ENCODE assay signal across 8 cellular contexts in the genomic region with DNA sequence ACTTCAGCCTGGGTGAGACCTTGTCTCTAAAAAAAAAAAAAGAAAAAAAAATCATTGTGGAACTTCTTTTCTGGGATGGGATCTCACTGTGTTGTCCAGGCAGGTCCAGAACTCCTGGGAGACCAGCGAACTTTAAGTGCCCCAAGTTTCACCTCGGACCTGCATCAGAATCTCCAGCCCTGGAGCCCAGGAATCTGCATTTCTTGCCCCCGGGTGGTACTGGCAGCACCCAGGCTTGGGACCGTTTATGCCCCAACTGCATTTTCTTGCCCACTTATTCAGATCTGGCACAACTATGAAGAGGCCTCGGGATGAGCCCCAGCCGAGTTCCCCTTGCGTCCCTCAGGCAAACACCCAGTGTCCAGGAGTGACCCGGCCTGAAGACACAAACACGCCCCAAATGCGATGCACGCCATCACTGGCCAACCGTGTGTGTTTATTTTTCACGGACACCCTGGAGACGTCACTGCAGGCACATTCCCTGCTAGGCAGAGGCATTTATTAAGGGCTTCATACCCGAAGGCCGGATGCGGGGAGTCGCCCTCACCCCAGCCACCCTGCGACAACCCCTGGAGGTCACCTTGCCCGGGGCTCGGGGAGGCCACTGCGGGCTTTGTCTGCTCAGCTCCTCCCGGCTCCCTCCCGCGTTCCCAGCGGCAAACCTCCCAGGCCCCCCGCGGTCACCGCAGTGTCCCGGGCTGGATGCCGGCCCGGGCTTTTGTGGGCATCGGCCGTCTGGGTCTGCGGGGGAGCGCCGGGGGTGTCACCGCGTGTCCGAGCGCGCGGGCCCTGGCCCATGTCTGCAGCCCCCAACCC. TPM values are rescaled to one million over a fixed set of nuclear protein-coding genes. Genes with fewer than 3 reads are reported as not detected.
DNase-seq lines count a peak whose midpoint lies in the region; ATAC-seq and TF ChIP-seq lines count a peak whose summit lies in the region.

No MANE protein-coding gene starts in this region.

- WGBS in endodermal cell (ENCODE audit: insufficient coverage in 1 of 2, insufficient read length in 1 of 2), 2 experiments = 15 to 35% methylated on average over 12 to 43 of the region's 43 CpGs
- 11 to 17% methylated on average over 32 to 40 of the region's 43 CpGs for WGBS in mesodermal cell (ENCODE audit: insufficient coverage in 2 of 2), 2 experiments

- no peak overlapping the region for H3K27ac ChIP-seq in SJCRH30
- H3K27ac ChIP-seq in endodermal cell (ENCODE audit: low read depth, low read length) = peak overlapping the region; percentile 58
- H3K27ac ChIP-seq in mesodermal cell (ENCODE audit: low read depth, low read length, severe bottlenecking) = peak overlapping the region; percentile 45

- H3K4me3 Mint-ChIP-seq in T-helper 2 cell treated with Interferon-gamma antibody and Interleukin-4, amounts not matched to agents 5 μg/mL and 100 μg/mL, for 36 hours = peak overlapping the region; percentile 42
- peak overlapping the region; percentile 64 for H3K4me3 Mint-ChIP-seq in endodermal cell

- no peak for TF ChIP-seq CTCF in endodermal cell (conservative IDR thresholded peaks at IDR 0.05)

- H3K4me1 ChIP-seq in SJCRH30 = peaks cover 12% of the 10 kb centered on the region; the same call in 1 of the 2 replicates
- H3K4me1 ChIP-seq in endodermal cell (ENCODE audit: control insufficient read depth, insufficient read depth, low read length) = peaks cover 9% of the 10 kb centered on the region
- H3K4me1 ChIP-seq in mesodermal cell (ENCODE audit: control insufficient read depth, insufficient read depth, low read length, poor library complexity, severe bottlenecking) = peaks cover 3% of the 10 kb centered on the region

- H3K9me3 ChIP-seq in SJCRH30 (replicated peaks) (no peaks in the 10 kb centered on the region), endodermal cell (ENCODE audit: control insufficient read depth, low read length) (no peaks in the 10 kb centered on the region), mesodermal cell (ENCODE audit: control insufficient read depth, low read length) (no peaks in the 10 kb centered on the region)

- peaks cover 2% of the 10 kb centered on the region for H3K4me1 Mint-ChIP-seq in T-helper 2 cell treated with Interferon-gamma antibody and Interleukin-4, amounts not matched to agents 5 μg/mL and 100 μg/mL, for 36 hours (ENCODE audit: low read depth)
- H3K4me1 Mint-ChIP-seq in endodermal cell = peaks cover 17% of the 10 kb centered on the region

- no peaks in the 10 kb centered on the region for H3K9me3 Mint-ChIP-seq in T-helper 2 cell treated with Interferon-gamma antibody and Interleukin-4, amounts not matched to agents 5 μg/mL and 100 μg/mL, for 36 hours
- no peaks in the 10 kb centered on the region for H3K9me3 Mint-ChIP-seq in endodermal cell

- H3K27me3 Mint-ChIP-seq in T-helper 2 cell treated with Interferon-gamma antibody and Interleukin-4, amounts not matched to agents 5 μg/mL and 100 μg/mL, for 36 hours (ENCODE audit: low read depth) = peaks cover 27% of the 10 kb centered on the region
- peaks cover 5% of the 10 kb centered on the region for H3K27me3 Mint-ChIP-seq in endodermal cell (ENCODE audit: insufficient read depth)

- H3K9ac ChIP-seq in endodermal cell (ENCODE audit: extremely low read depth, low read length, poor library complexity, severe bottlenecking) = peak overlapping the region; percentile 25

- H3K36me3 ChIP-seq in SJCRH30 (no peaks in the 10 kb centered on the region), endodermal cell (ENCODE audit: control insufficient read depth, insufficient read depth, low read length) (no peaks in the 10 kb centered on the region), mesodermal cell (ENCODE audit: control insufficient read depth, insufficient read depth, low read length) (no peaks in the 10 kb centered on the region)

- H3K4me3 ChIP-seq in SJCRH30 (peak overlapping the region; percentile 71), endodermal cell (ENCODE audit: low read length) (peak overlapping the region; percentile 86), mesodermal cell (ENCODE audit: extremely low read depth, insufficient read depth, low read length, poor library complexity, severe bottlenecking) (peak overlapping the region; percentile 61)

- H3K27me3 ChIP-seq in SJCRH30 (no peaks in the 10 kb centered on the region), endodermal cell (ENCODE audit: control insufficient read depth, insufficient read depth, low read length, poor library complexity, severe bottlenecking) (no peaks in the 10 kb centered on the region)

- no peaks in the 10 kb centered on the region for H3K36me3 Mint-ChIP-seq in T-helper 2 cell treated with Interferon-gamma antibody and Interleukin-4, amounts not matched to agents 5 μg/mL and 100 μg/mL, for 36 hours (ENCODE audit: low read depth)
- H3K36me3 Mint-ChIP-seq in endodermal cell (ENCODE audit: low read depth) = no peaks in the 10 kb centered on the region

- ATAC-seq in HG02938 (IDR thresholded peaks at IDR 0.05; ENCODE audit: unreplicated experiment) = no peak
- ATAC-seq in activated CD4-positive, CD25-positive, alpha-beta regulatory T cell treated with anti-CD3 and anti-CD28 coated beads, Interleukin-2, amount 50 U/mL, for 24 hours = no peak
- no peak for ATAC-seq in GM21515 (IDR thresholded peaks at IDR 0.05; ENCODE audit: unreplicated experiment)

- no peak overlapping the region for H3K27ac Mint-ChIP-seq in T-helper 2 cell treated with Interferon-gamma antibody and Interleukin-4, amounts not matched to agents 5 μg/mL and 100 μg/mL, for 36 hours
- H3K27ac Mint-ChIP-seq in endodermal cell = no peak overlapping the region

- DNase-seq in T-helper 2 cell treated with Interferon-gamma antibody and Interleukin-4, amounts not matched to agents 5 μg/mL and 100 μg/mL, for 36 hours (ENCODE audit: low spot score) = no peak
- DNase-seq in T-helper 2 cell (no peak), SJCRH30 (peak; percentile 34 to 50), endodermal cell (peak; percentile 81)

RNA-seq across cellular contexts. Expression of gene SPIRE2, which starts 0.7 kb away (rescaled TPM):
- total RNA-seq in SJCRH30 (2014; rRNA removed; shearing (Covaris generic)) = 1.5 and 2.7 TPM in 2 replicates
- total RNA-seq in endodermal cell = 10 to 100 TPM; 12.8 to 12.9 TPM
- polyA plus RNA-seq in endodermal cell (2013, experiment 1 of 2) = 10.5 TPM
- polyA plus RNA-seq in endodermal cell (2013, experiment 2 of 2) = 7.9 TPM
- 5.4 TPM for polyA plus RNA-seq in mesodermal cell (2013, experiment 1 of 2)
- polyA plus RNA-seq in mesodermal cell (2013, experiment 2 of 2) = 4.0 TPM

RNA-seq across cellular contexts. Expression of gene FANCA, which starts 11.1 kb away (rescaled TPM):
- total RNA-seq in SJCRH30 (2014; rRNA removed; shearing (Covaris generic)) = 46.1 and 60.2 TPM in 2 replicates
- total RNA-seq in endodermal cell = 100 to 1,000 TPM; 131 to 165 TPM
- polyA plus RNA-seq in endodermal cell (2013, experiment 1 of 2) = 79.8 TPM
- 71.3 TPM for polyA plus RNA-seq in endodermal cell (2013, experiment 2 of 2)
- 35.0 TPM for polyA plus RNA-seq in mesodermal cell (2013, experiment 1 of 2)
- polyA plus RNA-seq in mesodermal cell (2013, experiment 2 of 2) = 28.0 TPM

RNA-seq across cellular contexts. Expression of gene TCF25, which starts 45.8 kb away (rescaled TPM):
- 60.0 and 65.9 TPM in 2 replicates for total RNA-seq in SJCRH30 (2014; rRNA removed; shearing (Covaris generic))
- total RNA-seq in endodermal cell = 100 to 1,000 TPM; 172 to 176 TPM
- polyA plus RNA-seq in endodermal cell (2013, experiment 1 of 2) = 131 TPM
- polyA plus RNA-seq in endodermal cell (2013, experiment 2 of 2) = 130 TPM
- 173 TPM for polyA plus RNA-seq in mesodermal cell (2013, experiment 1 of 2)
- 145 TPM for polyA plus RNA-seq in mesodermal cell (2013, experiment 2 of 2)

Comparison
In these comparisons a context has a peak if more than half of its experiments do, and no peak if none do; other contexts are left out.
1. DNase-seq: peak in SJCRH30 (2 of 2) and endodermal cell (single experiment); none in T-helper 2 cell treated with Interferon-gamma antibody and Interleukin-4, amounts not matched to agents 5 μg/mL and 100 μg/mL, for 36 hours (single experiment) and T-helper 2 cell (0 of 5).
2. Peak in every context shown above with its lines, with median percentiles within 50 percentile points of each other: H3K4me3 ChIP-seq.